16 cellular contexts compared by ENCODE assay signal in the genomic region with DNA sequence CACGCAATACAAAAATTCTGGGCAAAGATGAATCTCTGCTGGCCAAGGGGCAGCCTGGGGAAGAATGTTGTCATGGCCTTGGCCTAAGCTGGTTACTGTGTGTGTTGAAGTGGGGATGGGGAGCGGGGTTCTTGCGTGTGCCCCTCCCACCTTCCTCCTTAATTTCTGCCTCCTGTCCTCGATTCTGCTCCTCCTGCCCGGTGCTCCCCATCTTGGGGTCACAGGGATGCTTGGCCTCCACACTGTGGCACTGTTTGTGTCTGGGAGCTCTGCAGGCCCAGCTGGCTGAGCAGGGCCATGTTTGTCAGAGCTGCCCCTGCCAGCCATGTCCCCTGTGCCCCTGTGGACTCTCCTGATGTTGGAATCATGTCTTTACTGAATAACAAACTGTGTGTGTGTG. TPM values are rescaled to one million over a fixed set of nuclear protein-coding genes. Genes with fewer than 3 reads are reported as not detected.
DNase-seq lines count a peak whose midpoint lies in the region; ATAC-seq, FAIRE-seq and TF ChIP-seq lines count a peak whose summit lies in the region.
"Had no signal": no experiment of that assay in that cellular context is flagged by ENCODE, and none has a peak within 500 bp of the region (broad histone marks: within the 10 kb centered on the region; RNA-seq: fewer than 3 reads in every experiment).

No MANE protein-coding gene starts in this region.

- H3K36me3 Mint-ChIP-seq in brain (peaks cover 5% of the 10 kb centered on the region), neural crest cell (ENCODE audit: low read depth) (peaks cover 4% of the 10 kb centered on the region)

- TF ChIP-seq RAD21 in K562 (CRISPR knock-in tag; conservative IDR thresholded peaks at IDR 0.05 in 1 of 2, IDR thresholded peaks at IDR 0.05 in 1 of 2), result no peak

- POLR2A ChIA-PET in K562 (lab: Yijun Ruan, JAX), result interaction anchor here (0.7 to 0.9 kb wide), 3 partner anchors 11 to 347 kb away, joined by 3 to 4 read pairs (median 3); no protein-coding TSS in a partner anchor

- DNase-seq in K562 (ENCODE audit: extremely low read depth in 1 of 4, low spot score in 3 of 4), result no peak
- no peak for DNase-seq in neural crest cell (ENCODE audit: low read depth, low spot score)
- DNase-seq in posterior vena cava (ENCODE audit: low spot score), result peak; percentile 36
- DNase-seq: Calu3; CD4-positive, alpha-beta memory T cell; COR-L47; DMS53; DND-41; H9 had no signal

- H3K9me1 ChIP-seq in K562 (ENCODE audit: control insufficient read depth, insufficient read depth, low read length), result no peaks in the 10 kb centered on the region

- no peaks in the 10 kb centered on the region for H3K36me3 ChIP-seq in K562 (ENCODE audit: control insufficient read depth, insufficient read depth, low read length)

- H3K27ac ChIP-seq in K562 (ENCODE audit: extremely low read depth, low read depth, low read length), result no peak overlapping the region

- peaks cover 28% of the 10 kb centered on the region for H3K4me1 Mint-ChIP-seq in brain
- peaks cover 17% of the 10 kb centered on the region for H3K4me1 Mint-ChIP-seq in neural crest cell
- H3K4me1 Mint-ChIP-seq: CD4-positive, alpha-beta memory T cell had no signal

- H3K27me3 Mint-ChIP-seq in brain, result no peaks in the 10 kb centered on the region
- H3K27me3 Mint-ChIP-seq in neural crest cell (ENCODE audit: low read depth), result no peaks in the 10 kb centered on the region

- H3K4me3 Mint-ChIP-seq in brain (no peak overlapping the region), neural crest cell (no peak overlapping the region)
- H3K4me3 Mint-ChIP-seq: CD4-positive, alpha-beta memory T cell; GM23338; H9 had no signal

- FAIRE-seq in K562 (lab: Jason Lieb, UNC), result no peak
- FAIRE-seq: G401.6, GM12892 had no signal

- peak overlapping the region in 4 of 5 experiments; percentile 57 to 98 (median 86) for H3K27ac Mint-ChIP-seq in brain
- peak overlapping the region; percentile 46 for H3K27ac Mint-ChIP-seq in neural crest cell (ENCODE audit: unreplicated experiment)
- H3K27ac Mint-ChIP-seq: CD4-positive, alpha-beta memory T cell; GM23338; H9 had no signal

- H3K4me1 ChIP-seq in K562 (replicated peaks in 1 of 2; ENCODE audit: control insufficient read depth in 2 of 2, insufficient read depth in 2 of 2, low read length in 2 of 2), result peaks cover 0 to 3% of the 10 kb centered on the region in 2 experiments; a peak in 1 of 5 replicates

- peaks cover 8 to 36% of the 10 kb centered on the region in 2 experiments; a peak in 4 of 5 replicates for H3K27me3 ChIP-seq in K562 (ENCODE audit: control insufficient read depth in 2 of 2, insufficient read depth in 2 of 2, low read length in 2 of 2)

- no peak for ATAC-seq in K562
- no peak for ATAC-seq in GM21447 (IDR thresholded peaks at IDR 0.05; ENCODE audit: unreplicated experiment)
- ATAC-seq in GM19467 (IDR thresholded peaks at IDR 0.05; ENCODE audit: unreplicated experiment), result no peak
- ATAC-seq: GM23338, HCT116 had no signal

- TF ChIP-seq EP300 in K562 (IDR thresholded peaks at IDR 0.05; ENCODE audit: low read length), result no peak

- peaks cover 6 to 27% (median 16%) of the 10 kb centered on the region in 5 experiments for H3K9me3 Mint-ChIP-seq in brain
- H3K9me3 Mint-ChIP-seq in neural crest cell, result peaks cover 5% of the 10 kb centered on the region

- H3K9ac ChIP-seq in K562 (ENCODE audit: insufficient read depth in 1 of 2, low read depth in 2 of 2, low read length in 2 of 2), result no peak overlapping the region

- WGBS in K562 (ENCODE audit: insufficient coverage, low coverage, missing lambda C conversion rate), result 7% methylated on average over 5 of the region's 5 CpGs

- in situ Hi-C loops in K562 (cut with MboI), result no loop called here

- H3K79me2 ChIP-seq in K562 (ENCODE audit: control insufficient read depth, insufficient read depth, low read length), result no peaks in the 10 kb centered on the region

- no peak for TF ChIP-seq POLR2A in K562 (conservative IDR thresholded peaks at IDR 0.05)

- no peaks in the 10 kb centered on the region for H3K9me3 ChIP-seq in K562 (replicated peaks; ENCODE audit: control insufficient read depth, insufficient read depth, low read depth, low read length)

- CTCF ChIA-PET in K562 (lab: Yijun Ruan, JAX; ENCODE audit: low intra/inter-chr PET ratio), result no interaction called here

- no peak overlapping the region for H3K4me3 ChIP-seq in K562
- H3K4me3 ChIP-seq: GM23338 had no signal

- intact Hi-C loops in K562 (cut with micrococcal nuclease) (no loop called here), posterior vena cava (cut with DNase I) (no loop called here)

- H3K4me2 ChIP-seq in K562 (ENCODE audit: insufficient read depth, low read length), result no peak overlapping the region
- H3K4me2 ChIP-seq: GM23338 had no signal

- TF ChIP-seq CTCF in K562 (IDR thresholded peaks at IDR 0.05 in 2 of 3, conservative IDR thresholded peaks at IDR 0.05 in 1 of 3; ENCODE audit: insufficient read depth in 2 of 3, low read depth in 1 of 3, low read length in 3 of 3) (no peak), brain (conservative IDR thresholded peaks at IDR 0.05) (no peak), neural crest cell (conservative IDR thresholded peaks at IDR 0.05) (no peak)

- BruUV-seq in K562 (replicated peaks; lab: Mats Ljungman, UMichigan), result no TSS peak

- H4K20me1 ChIP-seq in K562 (replicated peaks; ENCODE audit: control insufficient read depth, insufficient read depth, low read length), result peaks cover 3% of the 10 kb centered on the region; the same call in 1 of the 2 replicates

- no peak overlapping the region for H2AFZ ChIP-seq in K562 (ENCODE audit: low read depth, low read length)
- H2AFZ ChIP-seq: GM23338 had no signal

TF ChIP-seq in K562, 482 proteins besides CTCF, POLR2A, EP300 and RAD21:
- peak; percentile 49 for TF ChIP-seq ZNF263 (CRISPR knock-in tag; IDR thresholded peaks at IDR 0.05; ENCODE audit: borderline replicate concordance)
- TF ChIP-seq THRAP3 (IDR thresholded peaks at IDR 0.05; ENCODE audit: borderline replicate concordance), result no peak
TF ChIP-seq in K562: peak in this region for 1.

RNA-seq across cellular contexts. Expression of a gene that starts 37.1 kb away (rescaled TPM):
- 362 and 686 TPM in 2 replicates for total RNA-seq in K562 (2011; cell fraction: chromatin; rRNA removed; ENCODE audit: low replicate concordance)
- total RNA-seq in K562 (2011; cell fraction: nucleolus; rRNA removed), result 441 and 473 TPM in 2 replicates
- total RNA-seq in K562 (2011; cell fraction: nucleoplasm; rRNA removed), result 774 and 1,438 TPM in 2 replicates
- 2,880 and 3,475 TPM in 2 replicates for total RNA-seq in K562 (2014; rRNA removed)
- 5,944 and 6,754 TPM in 2 replicates for total RNA-seq in K562 (2014; rRNA removed; fragmentation: Illumina TruSeq; extraction: Trizol)
- 6,744 and 6,794 TPM in 2 replicates for total RNA-seq in K562 (2015; rRNA removed; fragmentation: Illumina TruSeq; extraction: Trizol)
- total RNA-seq in K562 (2021), result 2,044 and 2,299 TPM in 2 replicates
- polyA plus RNA-seq in K562 (2011; rRNA removed), result 5,671 and 6,768 TPM in 2 replicates
- polyA plus RNA-seq in K562 (2011; cell fraction: cytosol; rRNA removed), result 3,757 and 6,743 TPM in 2 replicates
- 766 and 1,619 TPM in 2 replicates for polyA plus RNA-seq in K562 (2011; cell fraction: nucleus; rRNA removed)
- polyA plus RNA-seq in K562 (2012), result 4,810 and 5,215 TPM in 2 replicates
- 6,207 and 7,307 TPM in 2 replicates for polyA plus RNA-seq in K562 (2014; fragmentation: Illumina TruSeq; extraction: Trizol)
- polyA plus RNA-seq in K562 (2014; fragmentation: Nextera tagmentation; extraction: Ambion mirVana), result 1,000 to 10,000 TPM; 1,947 to 2,307 TPM
- polyA plus RNA-seq in K562 (2014; rRNA removed), result 5,755 and 6,708 TPM in 2 replicates
- polyA minus RNA-seq in K562 (2011; rRNA and poly(A)+ RNA removed), result 2,288 and 2,688 TPM in 2 replicates
- polyA minus RNA-seq in K562 (2011; cell fraction: cytosol; rRNA and poly(A)+ RNA removed), result 817 and 998 TPM in 2 replicates
- 229 and 608 TPM in 2 replicates for polyA minus RNA-seq in K562 (2011; cell fraction: nucleus; rRNA and poly(A)+ RNA removed)
- polyA plus RNA-seq in brain (ENCODE audit: insufficient read depth, low read depth, low replicate concordance), result 1,805 TPM
- total RNA-seq in neural crest cell, result 1,546 and 1,751 TPM in 2 replicates
- 1,000 to 10,000 TPM; 1,129 to 1,204 TPM for total RNA-seq in posterior vena cava

RNA-seq across cellular contexts. Expression of a gene that starts 41.4 kb away (rescaled TPM):
- 123 and 132 TPM in 2 replicates for total RNA-seq in K562 (2011; cell fraction: chromatin; rRNA removed; ENCODE audit: low replicate concordance)
- total RNA-seq in K562 (2011; cell fraction: nucleolus; rRNA removed), result 73.2 and 88.4 TPM in 2 replicates
- total RNA-seq in K562 (2011; cell fraction: nucleoplasm; rRNA removed), result 85.6 and 96.2 TPM in 2 replicates
- total RNA-seq in K562 (2014; rRNA removed) (32.5 and 32.8 TPM in 2 replicates), K562 (2014; rRNA removed; fragmentation: Illumina TruSeq; extraction: Trizol) (24.0 and 25.5 TPM in 2 replicates), K562 (2015; rRNA removed; fragmentation: Illumina TruSeq; extraction: Trizol) (24.8 and 26.7 TPM in 2 replicates), K562 (2021) (37.0 TPM in 2 replicates), neural crest cell (28.9 and 31.4 TPM in 2 replicates), posterior vena cava (10 to 100 TPM in 1 of 2 donors, 1 to 10 TPM in 1; 8.2 to 10.1 TPM)
- polyA plus RNA-seq in K562 (2011; rRNA removed) (19.0 and 22.9 TPM in 2 replicates), K562 (2014; fragmentation: Illumina TruSeq; extraction: Trizol) (28.4 and 33.1 TPM in 2 replicates), K562 (2014; fragmentation: Nextera tagmentation; extraction: Ambion mirVana) (10 to 100 TPM; 14.9 to 28.8 TPM), K562 (2014; rRNA removed) (20.2 and 21.2 TPM in 2 replicates), brain (ENCODE audit: insufficient read depth, low read depth, low replicate concordance) (15.5 TPM)
- 14.9 and 16.1 TPM in 2 replicates for polyA plus RNA-seq in K562 (2011; cell fraction: cytosol; rRNA removed)
- polyA plus RNA-seq in K562 (2011; cell fraction: nucleus; rRNA removed), result 28.0 and 28.6 TPM in 2 replicates
- 15.5 and 16.9 TPM in 2 replicates for polyA plus RNA-seq in K562 (2012)
- polyA minus RNA-seq in K562 (2011; rRNA and poly(A)+ RNA removed), result 65.0 and 86.0 TPM in 2 replicates
- 34.2 and 43.2 TPM in 2 replicates for polyA minus RNA-seq in K562 (2011; cell fraction: cytosol; rRNA and poly(A)+ RNA removed)
- polyA minus RNA-seq in K562 (2011; cell fraction: nucleus; rRNA and poly(A)+ RNA removed), result 46.7 and 67.6 TPM in 2 replicates
